In genomic region chr2:110708455-110708854, GRCh38 we compare ENCODE assay signal across 7 cellular contexts. TPM values are rescaled to one million over a fixed set of nuclear protein-coding genes. Genes with fewer than 3 reads are reported as not detected.
"Had no signal": no experiment of that assay in that cellular context is flagged by ENCODE, and none has a peak within 500 bp of the region (broad histone marks: within the 10 kb centered on the region; RNA-seq: fewer than 3 reads in every experiment).

No MANE protein-coding gene starts in this region.

- H3K4me1 Mint-ChIP-seq: IgD-negative memory B cell had no signal

- DNase-seq: H7, KG1 had no signal

- H3K9me3 Mint-ChIP-seq: GM23338 had no signal

- ATAC-seq: GM23338, HCT116, HepG2 had no signal

- H3K4me3 Mint-ChIP-seq: GM23338, IgD-negative memory B cell had no signal

- H3K27ac Mint-ChIP-seq: GM23338, IgD-negative memory B cell had no signal

RNA-seq across cellular contexts. Expression of gene ACOXL, which starts 23.9 kb away (rescaled TPM):
- total RNA-seq: H4, HepG2 had no signal
- polyA plus RNA-seq: HepG2, IgD-negative memory B cell had no signal
